In the genomic region with DNA sequence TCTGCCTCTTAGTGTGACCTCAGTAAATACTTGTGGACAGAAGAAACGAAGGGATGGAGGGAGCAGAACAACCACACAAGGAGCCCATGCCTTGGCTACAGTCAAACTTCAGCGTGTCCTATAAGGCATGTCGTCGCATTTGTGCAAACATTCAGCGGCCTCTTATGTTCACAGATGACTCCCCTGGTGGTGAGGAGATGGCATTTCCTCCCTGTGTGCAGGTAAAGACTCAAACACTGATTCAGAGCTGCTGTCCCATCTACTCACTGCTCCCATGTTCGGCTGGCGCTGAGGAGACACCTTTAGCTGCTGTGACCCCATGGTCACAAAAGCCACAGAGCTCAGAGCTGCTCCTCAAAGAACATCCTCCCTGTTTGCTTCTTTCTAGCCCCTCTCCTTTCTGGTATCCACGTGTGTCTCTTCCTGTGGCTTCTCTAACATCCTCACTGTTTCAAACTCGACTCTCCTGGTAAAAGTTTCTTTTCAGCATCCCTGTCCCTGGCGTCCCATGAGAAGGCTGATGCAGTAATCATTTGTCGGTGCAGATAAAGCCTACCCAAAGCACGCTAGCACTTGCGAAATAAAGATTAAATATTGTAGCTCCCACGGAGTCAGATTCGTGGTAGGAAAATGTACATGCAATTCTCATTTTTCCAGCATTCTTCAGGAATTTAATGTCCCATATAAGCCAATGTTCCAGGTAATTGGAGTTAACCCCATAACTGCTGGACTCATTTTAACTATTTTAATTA, we compare ENCODE assay signal across 16 cellular contexts.
DNase-seq lines count a peak whose midpoint lies in the region; ATAC-seq, FAIRE-seq and TF ChIP-seq lines count a peak whose summit lies in the region.
"Had no signal": no experiment of that assay in that cellular context is flagged by ENCODE, and none has a peak within 500 bp of the region (broad histone marks: within the 10 kb centered on the region; RNA-seq: fewer than 3 reads in every experiment).

No MANE protein-coding gene starts in this region.

- intact Hi-C loops in GM12878 (cut with micrococcal nuclease; ENCODE audit: unreplicated experiment): loop anchor here (5.0 kb wide), 1 partner anchor 140 kb away; no protein-coding TSS in a partner anchor

- H3K27ac ChIP-seq in DOHH2 (ENCODE audit: low read depth, low read length) (no peak overlapping the region), GM12878 (ENCODE audit: control insufficient read depth, insufficient read depth) (no peak overlapping the region)
- H3K27ac ChIP-seq: GM23248 had no signal

- no peaks in the 10 kb centered on the region for H3K4me1 Mint-ChIP-seq in activated naive CD4-positive, alpha-beta T cell treated with anti-CD3 and anti-CD28 coated beads, Interleukin-2, amount 10 ng/mL, durations not matched to agents 7 days and 5 days
- H3K4me1 Mint-ChIP-seq: central memory CD8-positive, alpha-beta T cell had no signal

- H3K9me2 ChIP-seq in DOHH2 (replicated peaks; ENCODE audit: control insufficient read depth, low read length): no peaks in the 10 kb centered on the region

- H3K79me2 ChIP-seq in DOHH2 (ENCODE audit: control insufficient read depth, low read length) (no peaks in the 10 kb centered on the region), GM12878 (ENCODE audit: control insufficient read depth, insufficient read depth, low read length) (no peaks in the 10 kb centered on the region)

- H3F3A ChIP-seq in DOHH2 (ENCODE audit: control insufficient read depth, insufficient read depth): no peaks in the 10 kb centered on the region

- no peak overlapping the region for H2AFZ ChIP-seq in GM12878 (ENCODE audit: control insufficient read depth, low read depth, low read length)
- H2AFZ ChIP-seq: GM23248 had no signal

- no TSS peak for BruUV-seq in GM12878 (replicated peaks; lab: Mats Ljungman, UMichigan)

- no peaks in the 10 kb centered on the region for H4K20me1 ChIP-seq in DOHH2 (ENCODE audit: control insufficient read depth, insufficient read depth, low read depth, low read length)
- H4K20me1 ChIP-seq in GM12878 (ENCODE audit: control insufficient read depth, insufficient read depth): no peaks in the 10 kb centered on the region

- TF ChIP-seq CTCF in DOHH2 (IDR thresholded peaks at IDR 0.05; ENCODE audit: low read depth, low read length, poor library complexity, severe bottlenecking) (peak; percentile 35), GM12878 (IDR thresholded peaks at IDR 0.05 in 2 of 3, conservative IDR thresholded peaks at IDR 0.05 in 1 of 3; ENCODE audit: control insufficient read depth in 2 of 3, extremely low read depth in 1 of 3, insufficient read depth in 1 of 3, low read depth in 3 of 3, low read length in 3 of 3) (peak in 2 of 3 experiments; percentile 19 to 25; a peak in 2 of 6 replicates), kidney epithelial cell (IDR thresholded peaks at IDR 0.05; ENCODE audit: insufficient read depth, low read length, poor library complexity, severe bottlenecking) (peak; percentile 6)

- FAIRE-seq in GM12878 (lab: Jason Lieb, UNC): no peak

- POLR2A ChIA-PET in GM12878 (lab: Charles Lee): no interaction called here

- no peak for TF ChIP-seq POLR2A in GM12878 (IDR thresholded peaks at IDR 0.05; ENCODE audit: low read depth, low read length)

- no peak overlapping the region for H3K27ac Mint-ChIP-seq in activated naive CD4-positive, alpha-beta T cell treated with anti-CD3 and anti-CD28 coated beads, Interleukin-2, amount 10 ng/mL, durations not matched to agents 7 days and 5 days
- H3K27ac Mint-ChIP-seq: activated CD4-positive, alpha-beta memory T cell treated with anti-CD3 and anti-CD28 coated beads for 36 hours; CD4-positive, CD25-positive, alpha-beta regulatory T cell had no signal

- peaks cover 7% of the 10 kb centered on the region for H3K4me1 ChIP-seq in DOHH2 (ENCODE audit: control insufficient read depth, low read length)
- H3K4me1 ChIP-seq in GM12878 (ENCODE audit: control insufficient read depth, insufficient read depth, low read length): no peaks in the 10 kb centered on the region

- peak; percentile 69 for DNase-seq in HuH-7 (ENCODE audit: low spot score)
- no peak for DNase-seq in GM12878 (ENCODE audit: low read depth, low spot score)
- DNase-seq in kidney epithelial cell (ENCODE audit: low read depth): no peak
- no peak for DNase-seq in stimulated activated naive CD4-positive, alpha-beta T cell treated with Interleukin-2 at 50 U/mL for 16 hours (lab: John Stamatoyannopoulos, UW)
- DNase-seq in activated naive CD4-positive, alpha-beta T cell treated with anti-CD3 and anti-CD28 coated beads, Interleukin-2, amount 10 ng/mL, durations not matched to agents 7 days and 5 days: no peak
- DNase-seq: activated CD4-positive, alpha-beta memory T cell treated with anti-CD3 and anti-CD28 coated beads for 36 hours; activated effector memory CD4-positive, alpha-beta T cell treated with anti-CD3 and anti-CD28 coated beads, Interleukin-2, amount 50 U/mL, for 16 hours; CD4-positive, CD25-positive, alpha-beta regulatory T cell; GM23248; NCI-H187 treated with DMSO at 0.1 percent for 48 hours; T-helper 2 cell had no signal

- peak; percentile 58 for ATAC-seq in GM12878
- no peak for ATAC-seq in HG03521 (IDR thresholded peaks at IDR 0.05; ENCODE audit: unreplicated experiment)
- ATAC-seq in GM19455 (IDR thresholded peaks at IDR 0.05; ENCODE audit: unreplicated experiment): no peak
- ATAC-seq: sciatic nerve had no signal

- H3K9me3 Mint-ChIP-seq in activated naive CD4-positive, alpha-beta T cell treated with anti-CD3 and anti-CD28 coated beads, Interleukin-2, amount 10 ng/mL, durations not matched to agents 7 days and 5 days: peaks cover 7% of the 10 kb centered on the region
- H3K9me3 Mint-ChIP-seq: activated CD4-positive, alpha-beta memory T cell treated with anti-CD3 and anti-CD28 coated beads for 36 hours had no signal

- SMC1A ChIA-PET in GM12878 (lab: Charles Lee; ENCODE audit: uncharacterized antibody, unreplicated experiment): no interaction called here

- 47% methylated on average over 15 of the region's 15 CpGs for WGBS in GM12878 (ENCODE audit: insufficient coverage, insufficient replicate concordance, low lambda C conversion rate, missing lambda C conversion rate)

- H3K4me2 ChIP-seq in DOHH2 (ENCODE audit: low read length): no peak overlapping the region
- H3K4me2 ChIP-seq in GM12878 (ENCODE audit: control insufficient read depth, insufficient read depth): no peak overlapping the region

- CTCF ChIA-PET in GM12878 (lab: Yijun Ruan, JAX): interaction anchor here (1.2 to 1.3 kb wide), 2 partner anchors 159 to 247 kb away, joined by 3 read pairs; no protein-coding TSS in a partner anchor
- CTCF ChIA-PET in activated naive CD4-positive, alpha-beta T cell treated with anti-CD3 and anti-CD28 coated beads, Interleukin-2, amount 10 ng/mL, durations not matched to agents 7 days and 5 days (lab: Charles Lee): no interaction called here

- no peaks in the 10 kb centered on the region for H3K27me3 Mint-ChIP-seq in activated naive CD4-positive, alpha-beta T cell treated with anti-CD3 and anti-CD28 coated beads, Interleukin-2, amount 10 ng/mL, durations not matched to agents 7 days and 5 days
- H3K27me3 Mint-ChIP-seq: activated CD4-positive, alpha-beta memory T cell treated with anti-CD3 and anti-CD28 coated beads for 36 hours; CD4-positive, CD25-positive, alpha-beta regulatory T cell; central memory CD8-positive, alpha-beta T cell had no signal

- H3K9me3 ChIP-seq in DOHH2 (ENCODE audit: control insufficient read depth, insufficient read depth, low read length): peaks cover 7% of the 10 kb centered on the region; the same call in 1 of the 2 replicates
- H3K9me3 ChIP-seq in GM12878 (replicated peaks; ENCODE audit: control insufficient read depth, insufficient read depth, low read length): no peaks in the 10 kb centered on the region

- no peak for TF ChIP-seq EP300 in GM12878 (IDR thresholded peaks at IDR 0.05; ENCODE audit: borderline replicate concordance in 1 of 2, control insufficient read depth in 1 of 2, low read depth in 2 of 2, low read length in 2 of 2)

- H3K36me3 ChIP-seq in DOHH2 (ENCODE audit: control insufficient read depth, low read length) (no peaks in the 10 kb centered on the region), GM12878 (ENCODE audit: control insufficient read depth in 2 of 2, insufficient read depth in 2 of 2, low read length in 1 of 2) (no peaks in the 10 kb centered on the region), kidney epithelial cell (ENCODE audit: control insufficient read depth, insufficient read depth, low read length) (no peaks in the 10 kb centered on the region)

- RAD21 ChIA-PET in GM12878 (lab: Charles Lee; ENCODE audit: unreplicated experiment): no interaction called here

- no peak overlapping the region for H3K4me3 ChIP-seq in DOHH2 (ENCODE audit: low read length)
- H3K4me3 ChIP-seq in GM12878: no peak overlapping the region
- H3K4me3 ChIP-seq in kidney epithelial cell (ENCODE audit: low read depth, low read length): no peak overlapping the region
- H3K4me3 ChIP-seq: GM23248 had no signal

- no peaks in the 10 kb centered on the region for H3K27me3 ChIP-seq in DOHH2 (ENCODE audit: control insufficient read depth, low read length)
- H3K27me3 ChIP-seq in GM12878 (replicated peaks in 1 of 2; ENCODE audit: control insufficient read depth in 2 of 2, insufficient read depth in 2 of 2, low read length in 1 of 2): no peaks in the 10 kb centered on the region
- H3K27me3 ChIP-seq in kidney epithelial cell (ENCODE audit: control insufficient read depth, insufficient read depth, low read length): no peaks in the 10 kb centered on the region

- H3K9ac ChIP-seq in GM12878 (ENCODE audit: control insufficient read depth, insufficient read depth, low read length): no peak overlapping the region
- H3K9ac ChIP-seq: GM23248 had no signal

- no peak overlapping the region for H3K4me3 Mint-ChIP-seq in activated naive CD4-positive, alpha-beta T cell treated with anti-CD3 and anti-CD28 coated beads, Interleukin-2, amount 10 ng/mL, durations not matched to agents 7 days and 5 days
- H3K4me3 Mint-ChIP-seq: activated CD4-positive, alpha-beta memory T cell treated with anti-CD3 and anti-CD28 coated beads for 36 hours; CD4-positive, CD25-positive, alpha-beta regulatory T cell; central memory CD8-positive, alpha-beta T cell had no signal

- in situ Hi-C loops in GM12878 (cut with MboI): no loop called here

- no peaks in the 10 kb centered on the region for H3K36me3 Mint-ChIP-seq in activated naive CD4-positive, alpha-beta T cell treated with anti-CD3 and anti-CD28 coated beads, Interleukin-2, amount 10 ng/mL, durations not matched to agents 7 days and 5 days
- H3K36me3 Mint-ChIP-seq: activated CD4-positive, alpha-beta memory T cell treated with anti-CD3 and anti-CD28 coated beads for 36 hours had no signal

- TF ChIP-seq RAD21 in GM12878 (IDR thresholded peaks at IDR 0.05; ENCODE audit: insufficient read depth, low read depth, low read length): no peak

TF ChIP-seq in GM12878, 131 proteins besides CTCF, POLR2A, EP300 and RAD21 (continues in another document):
- TF ChIP-seq JUND (IDR thresholded peaks at IDR 0.05; ENCODE audit: low read depth, low read length): no peak
- no peak for TF ChIP-seq KAT2A (conservative IDR thresholded peaks at IDR 0.05; ENCODE audit: control insufficient read depth, low read depth, low read length)
- no peak for TF ChIP-seq BHLHE40 (IDR thresholded peaks at IDR 0.05; ENCODE audit: borderline replicate concordance in 1 of 2, low read depth in 2 of 2, low read length in 1 of 2)
